Comparison of ENCODE assay signal across 8 cellular contexts in genomic region chr11:95789506-95790122, GRCh38. TPM values are rescaled to one million over a fixed set of nuclear protein-coding genes. Genes with fewer than 3 reads are reported as not detected.
DNase-seq lines count a peak whose midpoint lies in the region; ATAC-seq and TF ChIP-seq lines count a peak whose summit lies in the region.

FAM76B (minus strand) TSS chr11:95789782; CDS start chr11:95789478, 304 bp downstream.

- H3K4me3 ChIP-seq in NB4 (ENCODE audit: low read depth, low read length) (peak within 1 kb of the TSS; percentile 87), SK-N-MC (peak within 1 kb of the TSS; percentile 96), gastroesophageal sphincter (peak within 1 kb of the TSS; percentile 48 to 90), neutrophil (ENCODE audit: low read depth in 1 of 2, low read length in 1 of 2) (peak within 1 kb of the TSS; percentile 85 to 94)

- peak within 1 kb of the TSS; percentile 97 for H3K27ac ChIP-seq in SK-N-MC
- H3K27ac ChIP-seq in gastroesophageal sphincter = peak within 1 kb of the TSS; percentile 89 to 100 (median 99)
- H3K27ac ChIP-seq in neutrophil = peak within 1 kb of the TSS; percentile 100
- H3K27ac ChIP-seq in substantia nigra (ENCODE audit: low read depth, low read length, poor library complexity, severe bottlenecking) = peak within 1 kb of the TSS; percentile 96

- peak; percentile 94 for ATAC-seq in gastroesophageal sphincter

- DNase-seq in GM04503 (ENCODE audit: low read depth) (peak; percentile 90), HFFc6 (peak; percentile 99), NB4 (ENCODE audit: low read depth) (peak; percentile 100), SK-N-MC (ENCODE audit: low read depth, low spot score) (peak; percentile 95), substantia nigra (lab: John Stamatoyannopoulos, UW) (peak; percentile 77 to 98 (median 95))
- DNase-seq in activated naive CD4-positive, alpha-beta T cell treated with anti-CD3 and anti-CD28 coated beads, Interleukin-2, amount 10 ng/mL, durations not matched to agents 7 days and 5 days = peak; percentile 98

- H3K9me3 ChIP-seq in SK-N-MC (ENCODE audit: low read depth, low read length) (no peaks in the 10 kb centered on the region), gastroesophageal sphincter (no peaks in the 10 kb centered on the region), neutrophil (no peaks in the 10 kb centered on the region)

- H3K36me3 Mint-ChIP-seq in HFFc6 (ENCODE audit: low read depth) = peaks cover 25% of the 10 kb centered on the region; the same call in 1 of the 2 replicates
- H3K36me3 Mint-ChIP-seq in activated naive CD4-positive, alpha-beta T cell treated with anti-CD3 and anti-CD28 coated beads, Interleukin-2, amount 10 ng/mL, durations not matched to agents 7 days and 5 days = peaks cover 50% of the 10 kb centered on the region

- peak within 1 kb of the TSS; percentile 91 for H3K9ac ChIP-seq in SK-N-MC (ENCODE audit: insufficient read length)

- 0% methylated on average over 10 to 14 of the region's 62 CpGs for WGBS in gastroesophageal sphincter (ENCODE audit: low coverage in 1 of 2), 2 donors

- TF ChIP-seq POLR2A in NB4 (IDR thresholded peaks at IDR 0.05; ENCODE audit: extremely low read depth, insufficient read length) = peak; percentile 34
- TF ChIP-seq POLR2A in gastroesophageal sphincter (IDR thresholded peaks at IDR 0.05) = peak; percentile 82 to 85

- TF ChIP-seq CTCF in HFFc6 (IDR thresholded peaks at IDR 0.05) = no peak
- no peak for TF ChIP-seq CTCF in NB4 (IDR thresholded peaks at IDR 0.05; ENCODE audit: low read depth, low read length)
- TF ChIP-seq CTCF in gastroesophageal sphincter (IDR thresholded peaks at IDR 0.05) = peak in 1 of 4 experiments; percentile 17
- TF ChIP-seq CTCF in neutrophil (IDR thresholded peaks at IDR 0.05) = peak; percentile 40

- H3K27me3 ChIP-seq in gastroesophageal sphincter (no peaks in the 10 kb centered on the region), neutrophil (no peaks in the 10 kb centered on the region)

- H3K27me3 Mint-ChIP-seq in HFFc6 (ENCODE audit: insufficient read depth) = peaks cover 2% of the 10 kb centered on the region
- no peaks in the 10 kb centered on the region for H3K27me3 Mint-ChIP-seq in activated naive CD4-positive, alpha-beta T cell treated with anti-CD3 and anti-CD28 coated beads, Interleukin-2, amount 10 ng/mL, durations not matched to agents 7 days and 5 days

- H3K4me1 Mint-ChIP-seq in HFFc6 (ENCODE audit: low read depth) = peaks cover 44% of the 10 kb centered on the region
- H3K4me1 Mint-ChIP-seq in activated naive CD4-positive, alpha-beta T cell treated with anti-CD3 and anti-CD28 coated beads, Interleukin-2, amount 10 ng/mL, durations not matched to agents 7 days and 5 days = peaks cover 62% of the 10 kb centered on the region

- no peaks in the 10 kb centered on the region for H3K9me3 Mint-ChIP-seq in HFFc6
- no peaks in the 10 kb centered on the region for H3K9me3 Mint-ChIP-seq in activated naive CD4-positive, alpha-beta T cell treated with anti-CD3 and anti-CD28 coated beads, Interleukin-2, amount 10 ng/mL, durations not matched to agents 7 days and 5 days

- TF ChIP-seq EP300 in gastroesophageal sphincter (IDR thresholded peaks at IDR 0.05) = no peak

- peak within 1 kb of the TSS; percentile 100 for H3K27ac Mint-ChIP-seq in HFFc6
- H3K27ac Mint-ChIP-seq in activated naive CD4-positive, alpha-beta T cell treated with anti-CD3 and anti-CD28 coated beads, Interleukin-2, amount 10 ng/mL, durations not matched to agents 7 days and 5 days = peak within 1 kb of the TSS; percentile 100

- CTCF ChIA-PET in activated naive CD4-positive, alpha-beta T cell treated with anti-CD3 and anti-CD28 coated beads, Interleukin-2, amount 10 ng/mL, durations not matched to agents 7 days and 5 days (lab: Charles Lee) = interaction anchor here (1.1 to 4.9 kb wide), 5 partner anchors 25 to 636 kb away, joined by 3 to 45 read pairs (median 5); partner anchors contain the start of gene MAML2

- H3K36me3 ChIP-seq in SK-N-MC (ENCODE audit: insufficient read depth, low read length) (peaks cover 33% of the 10 kb centered on the region), gastroesophageal sphincter (peaks cover 0 to 30% of the 10 kb centered on the region in 2 donors), neutrophil (peaks cover 33% of the 10 kb centered on the region)

- H3K4me1 ChIP-seq in gastroesophageal sphincter = peaks cover 0 to 43% (median 8%) of the 10 kb centered on the region in 3 donors
- H3K4me1 ChIP-seq in neutrophil (ENCODE audit: control insufficient read depth in 1 of 2, insufficient read depth in 1 of 2, low read depth in 1 of 2, low read length in 1 of 2) = peaks cover 19 to 26% of the 10 kb centered on the region in 2 experiments

- H3K4me3 Mint-ChIP-seq in HFFc6 = peak within 1 kb of the TSS; percentile 100
- H3K4me3 Mint-ChIP-seq in activated naive CD4-positive, alpha-beta T cell treated with anti-CD3 and anti-CD28 coated beads, Interleukin-2, amount 10 ng/mL, durations not matched to agents 7 days and 5 days = peak within 1 kb of the TSS; percentile 96

RNA-seq across cellular contexts. Expression of gene FAM76B, which starts in this region (rescaled TPM):
- 10 to 100 TPM in 2 of 6 experiments, 1 to 10 TPM in 4; 7.2 to 11.9 (median 9.2) TPM for total RNA-seq in HFFc6 (2021; fragmentation: NEBNext Ultra II Directional; extraction: Animal tissue kit (Norgen Biotek cat#: 25700))
- total RNA-seq in gastroesophageal sphincter = 10 to 100 TPM; 21.0 to 41.7 (median 33.9) TPM

Comparison
In these comparisons a context has a peak if more than half of its experiments do, and no peak if none do; other contexts are left out.
1. Peak in every context shown above with its lines: DNase-seq, ATAC-seq, H3K4me3 ChIP-seq and H3K27ac ChIP-seq.